Comparison of ENCODE assay signal across 26 cellular contexts in genomic region chr4:155946486-155946885, GRCh38. TPM values are rescaled to one million over a fixed set of nuclear protein-coding genes. Genes with fewer than 3 reads are reported as not detected.
DNase-seq lines count a peak whose midpoint lies in the region; ATAC-seq and TF ChIP-seq lines count a peak whose summit lies in the region.
"Had no signal": no experiment of that assay in that cellular context is flagged by ENCODE, and none has a peak within 500 bp of the region (broad histone marks: within the 10 kb centered on the region; RNA-seq: fewer than 3 reads in every experiment).

No MANE protein-coding gene starts in this region.

- no peaks in the 10 kb centered on the region for H4K20me1 ChIP-seq in SK-N-SH (ENCODE audit: insufficient read depth)

- H3K79me2 ChIP-seq in SK-N-SH (ENCODE audit: insufficient read depth): no peaks in the 10 kb centered on the region

- TF ChIP-seq EP300 in SK-N-SH (IDR thresholded peaks at IDR 0.05; ENCODE audit: borderline replicate concordance in 1 of 2, low read depth in 1 of 2, low read length in 1 of 2): no peak
- TF ChIP-seq EP300 in upper lobe of left lung (IDR thresholded peaks at IDR 0.05): no peak
- TF ChIP-seq EP300 in stomach (IDR thresholded peaks at IDR 0.05): no peak

- H3K27me3 ChIP-seq in SK-N-SH (ENCODE audit: insufficient read depth) (no peaks in the 10 kb centered on the region), upper lobe of left lung (no peaks in the 10 kb centered on the region), stomach (no peaks in the 10 kb centered on the region)
- H3K27me3 ChIP-seq: cardiac muscle cell, dorsolateral prefrontal cortex had no signal

- no peak overlapping the region for H3K4me2 ChIP-seq in SK-N-SH
- H3K4me2 ChIP-seq: A549 had no signal

- H3K27ac ChIP-seq in SK-N-SH (ENCODE audit: low read depth in 2 of 2, low read length in 1 of 2) (no peak overlapping the region), upper lobe of left lung (no peak overlapping the region), stomach (no peak overlapping the region)
- H3K27ac ChIP-seq: A549, cardiac muscle cell, dorsolateral prefrontal cortex had no signal

- H2AFZ ChIP-seq in SK-N-SH (ENCODE audit: low read depth): no peak overlapping the region

- DNase-seq in SK-N-SH (no peak), NCI-H2029 (lab: John Stamatoyannopoulos, UW) (peak; percentile 23), left ventricle myocardium superior (no peak), upper lobe of left lung (no peak), mesenteric fat pad (ENCODE audit: low spot score) (no peak), nucleus accumbens (lab: John Stamatoyannopoulos, UW) (no peak), stomach (no peak)
- DNase-seq: dorsolateral prefrontal cortex; foreskin melanocyte; GF-D8; KG1; NCI-H1092; NCI-H2171; NCI-H748 treated with DMSO at 0.1 percent for 48 hours; stimulated activated naive B cell treated with anti-CD40 and anti-IgM and Interleukin-4, amounts not matched to agents 10 μg/mL and 1 μg/mL and 100 μg/mL, for 72 hours; T1000; trophoblast cell had no signal

- H3K36me3 ChIP-seq in SK-N-SH (replicated peaks in 1 of 2; ENCODE audit: control insufficient read depth in 1 of 2, insufficient read depth in 2 of 2, low read length in 1 of 2): no peaks in the 10 kb centered on the region
- peaks cover 0 to 7% (median 0%) of the 10 kb centered on the region in 4 donors for H3K36me3 ChIP-seq in upper lobe of left lung
- peaks cover 0 to 7% (median 7%) of the 10 kb centered on the region in 4 donors for H3K36me3 ChIP-seq in stomach
- H3K36me3 ChIP-seq: cardiac muscle cell had no signal

- intact Hi-C loops in left ventricle myocardium superior (cut with micrococcal nuclease): no loop called here
- intact Hi-C loops in stomach (cut with DNase I; ENCODE audit: low total_unique reads): loop anchor here (5.0 kb wide), 1 partner anchor 134 kb away; no protein-coding TSS in a partner anchor

- POLR2A ChIA-PET in SK-N-SH (lab: Yijun Ruan, JAX): no interaction called here

- peak; percentile 60; the same call in 2 of the 3 replicates for ATAC-seq in SK-N-SH treated with all-trans-retinoic acid at 6 μM for 48 hours
- ATAC-seq in left ventricle myocardium superior: peak; percentile 59
- peak; percentile 58 to 77 for ATAC-seq in upper lobe of left lung (ENCODE audit: low FRiP score in 2 of 2)
- ATAC-seq: A549; GM12878; Panc1; sciatic nerve; stimulated activated naive B cell treated with anti-CD40 and anti-IgM and Interleukin-4, amounts not matched to agents 10 μg/mL and 1 μg/mL and 100 μg/mL, for 72 hours had no signal

- TF ChIP-seq CTCF in SK-N-SH (IDR thresholded peaks at IDR 0.05) (no peak), upper lobe of left lung (IDR thresholded peaks at IDR 0.05) (no peak), stomach (IDR thresholded peaks at IDR 0.05) (no peak)

- no peaks in the 10 kb centered on the region for H3F3A ChIP-seq in SK-N-SH (replicated peaks; ENCODE audit: insufficient read depth)

- H3K4me3 ChIP-seq in SK-N-SH (ENCODE audit: low read depth in 2 of 2, low read length in 1 of 2): no peak overlapping the region
- H3K4me3 ChIP-seq in upper lobe of left lung: no peak overlapping the region
- no peak overlapping the region for H3K4me3 ChIP-seq in stomach
- H3K4me3 ChIP-seq: A549, cardiac muscle cell, dorsolateral prefrontal cortex, GM12878 had no signal

- TF ChIP-seq RAD21 in SK-N-SH (IDR thresholded peaks at IDR 0.05; ENCODE audit: low read length): no peak

- CTCF ChIA-PET in SK-N-SH (lab: Yijun Ruan, JAX): interaction anchor here (1.0 kb wide), 1 partner anchor 543 kb away, joined by 3 read pairs; no protein-coding TSS in a partner anchor

- H3K9me3 ChIP-seq in SK-N-SH (no peaks in the 10 kb centered on the region), upper lobe of left lung (no peaks in the 10 kb centered on the region), stomach (no peaks in the 10 kb centered on the region)
- H3K9me3 ChIP-seq: A549 had no signal

- H3K9me2 ChIP-seq in SK-N-SH: no peaks in the 10 kb centered on the region

- TF ChIP-seq POLR2A in upper lobe of left lung (IDR thresholded peaks at IDR 0.05) (no peak), stomach (IDR thresholded peaks at IDR 0.05) (no peak)

- H3K4me1 ChIP-seq in SK-N-SH (ENCODE audit: control insufficient read depth in 1 of 2, insufficient read depth in 2 of 2, low read depth in 1 of 2, low read length in 1 of 2) (no peaks in the 10 kb centered on the region; a peak in 1 of 4 replicates), upper lobe of left lung (peaks cover 0 to 6% (median 0%) of the 10 kb centered on the region in 4 donors), stomach (peaks cover 0 to 11% (median 4%) of the 10 kb centered on the region in 4 donors)
- H3K4me1 ChIP-seq: A549 had no signal

- H3K9ac ChIP-seq in SK-N-SH: no peak overlapping the region

- WGBS in SK-N-SH (ENCODE audit: low lambda C conversion rate): 53% methylated on average over 4 of the region's 4 CpGs
- 32 to 35% methylated on average over 4 of the region's 4 CpGs for WGBS in upper lobe of left lung, 2 donors
- WGBS in stomach, 5 donors: 43 to 55% (median 48%) methylated on average over 4 of the region's 4 CpGs

TF ChIP-seq in SK-N-SH treated with all-trans-retinoic acid at 6 μM for 48 hours, 23 proteins besides CTCF, POLR2A, EP300 and RAD21 (continues in another document):
- TF ChIP-seq ZNF565 (CRISPR knock-in tag; conservative IDR thresholded peaks at IDR 0.05; ENCODE audit: low read depth): no peak
- TF ChIP-seq ISL1 (CRISPR knock-in tag; IDR thresholded peaks at IDR 0.05): peak; percentile 94
- no peak for TF ChIP-seq PATZ1 (CRISPR knock-in tag; IDR thresholded peaks at IDR 0.05; ENCODE audit: borderline replicate concordance)
- TF ChIP-seq GLIS3 (CRISPR knock-in tag; IDR thresholded peaks at IDR 0.05): 0 out of 2 replicates have a peak, but pooled peaks have one; percentile 15
- TF ChIP-seq CSDC2 (CRISPR knock-in tag; IDR thresholded peaks at IDR 0.05): no peak
- no peak for TF ChIP-seq ZNF70 (CRISPR knock-in tag; IDR thresholded peaks at IDR 0.05)
- peak; percentile 53; the same call in 1 of the 2 replicates for TF ChIP-seq ZFP3 (CRISPR knock-in tag; IDR thresholded peaks at IDR 0.05)
- no peak for TF ChIP-seq ZNF8 (CRISPR knock-in tag; IDR thresholded peaks at IDR 0.05)

TF ChIP-seq in SK-N-SH, 30 proteins besides CTCF, POLR2A, EP300 and RAD21:
- TF ChIP-seq JUND (IDR thresholded peaks at IDR 0.05) (no peak), FOSL2 (IDR thresholded peaks at IDR 0.05; ENCODE audit: borderline replicate concordance, low read depth) (no peak), NFIC (IDR thresholded peaks at IDR 0.05; ENCODE audit: borderline replicate concordance) (no peak), NRF1 (IDR thresholded peaks at IDR 0.05; ENCODE audit: low read depth, low read length) (no peak), MAX (IDR thresholded peaks at IDR 0.05; ENCODE audit: low read depth) (no peak), ZBTB33 (IDR thresholded peaks at IDR 0.05; ENCODE audit: borderline replicate concordance, low read depth) (no peak), MXI1 (IDR thresholded peaks at IDR 0.05; ENCODE audit: low read depth, low read length) (no peak), IRF3 (IDR thresholded peaks at IDR 0.05; ENCODE audit: low read depth, low read length) (no peak), RFX5 (IDR thresholded peaks at IDR 0.05; ENCODE audit: low read length) (no peak), FOXJ3 (CRISPR knock-in tag; IDR thresholded peaks at IDR 0.05) (no peak), CHD2 (IDR thresholded peaks at IDR 0.05; ENCODE audit: low read length, partially characterized antibody) (no peak), TEAD4 (IDR thresholded peaks at IDR 0.05; ENCODE audit: borderline replicate concordance, insufficient read depth) (no peak)

RNA-seq across cellular contexts. Expression of gene CTSO, which starts 7.2 kb away (rescaled TPM):
- 3.3 and 4.4 TPM in 2 replicates for polyA plus RNA-seq in SK-N-SH (2012; rRNA removed)
- 5.0 and 5.6 TPM in 2 replicates for polyA plus RNA-seq in SK-N-SH (2012; cell fraction: cytosol; rRNA removed)
- polyA plus RNA-seq in SK-N-SH (2012; cell fraction: nucleus; rRNA removed): 2.0 and 3.1 TPM in 2 replicates
- 6.2 TPM for total RNA-seq in left ventricle myocardium superior
- 10 to 100 TPM in 5 of 6 donors, 1 to 10 TPM in 1; 9.4 to 34.7 (median 22.5) TPM for total RNA-seq in upper lobe of left lung
- total RNA-seq in mesenteric fat pad: 14.2 TPM
- 10 to 100 TPM in 3 of 5 donors, 1 to 10 TPM in 2; 1.2 to 41.7 (median 11.6) TPM for total RNA-seq in stomach
- polyA plus RNA-seq in stomach: 1 to 10 TPM; 3.9 to 6.3 (median 5.0) TPM

RNA-seq across cellular contexts. Expression of gene TDO2, which starts 43.0 kb away (rescaled TPM):
- polyA plus RNA-seq in SK-N-SH (2012; rRNA removed): not detected in 2 replicates
- not detected in 2 replicates for polyA plus RNA-seq in SK-N-SH (2012; cell fraction: cytosol; rRNA removed)
- polyA plus RNA-seq in SK-N-SH (2012; cell fraction: nucleus; rRNA removed): not detected in 2 replicates
- not detected for total RNA-seq in left ventricle myocardium superior
- total RNA-seq in upper lobe of left lung: 1 to 10 TPM in 2 of 6 donors, under 1 TPM in 1, not detected in 3; 0.74 to 2.3 (median 2.1) TPM
- total RNA-seq in mesenteric fat pad: not detected
- 1 to 10 TPM in 1 of 5 donors, not detected in 4; 5.0 TPM for total RNA-seq in stomach
- under 1 TPM in 2 of 3 donors, not detected in 1; 0.30 to 0.56 TPM for polyA plus RNA-seq in stomach
- total RNA-seq: activated T-helper 1 cell treated with anti-CD3 and anti-CD28 coated beads, Interleukin-12 subunit alpha, Interleukin-12 subunit beta, Interleukin-2, Interleukin-4 antibody, amounts not matched to agents 30 ng/mL and 10 ng/mL and 1 ng/mL, durations not matched to agents 14 hours and 24 hours and 36 hours; H1; sciatic nerve had no signal
- polyA plus RNA-seq: CD14-positive monocyte had no signal
